ENCODE assay signal across 14 cellular contexts in genomic region chr4:88226143-88226542, GRCh38. TPM values are rescaled to one million over a fixed set of nuclear protein-coding genes. Genes with fewer than 3 reads are reported as not detected.
DNase-seq lines count a peak whose midpoint lies in the region; ATAC-seq and TF ChIP-seq lines count a peak whose summit lies in the region.
"Had no signal": no experiment of that assay in that cellular context is flagged by ENCODE, and none has a peak within 500 bp of the region (broad histone marks: within the 10 kb centered on the region; RNA-seq: fewer than 3 reads in every experiment).

No MANE protein-coding gene starts in this region.

- intact Hi-C loops in Right ventricle myocardium inferior (cut with DNase I) = loop anchor here (10.0 kb wide), 1 partner anchor 59 kb away; the partner anchor contains the start of gene PPM1K
- intact Hi-C loops in mammary epithelial cell (cut with micrococcal nuclease) = no loop called here

- peak; percentile 81 for TF ChIP-seq EP300 in neural cell (conservative IDR thresholded peaks at IDR 0.05; ENCODE audit: poor library complexity, severe bottlenecking)

- no peak overlapping the region for H2AFZ ChIP-seq in mammary epithelial cell (ENCODE audit: low read depth, low read length)
- no peak overlapping the region for H2AFZ ChIP-seq in neural cell (ENCODE audit: low read depth, low read length)

- no peaks in the 10 kb centered on the region for H3K36me3 ChIP-seq in right atrium auricular region
- H3K36me3 ChIP-seq in mammary epithelial cell (ENCODE audit: insufficient read depth, low read length) = no peaks in the 10 kb centered on the region
- no peaks in the 10 kb centered on the region for H3K36me3 ChIP-seq in neural cell (ENCODE audit: insufficient read depth, low read length)

- H3K79me2 ChIP-seq in mammary epithelial cell (ENCODE audit: insufficient read depth, low read length) = no peaks in the 10 kb centered on the region
- no peaks in the 10 kb centered on the region for H3K79me2 ChIP-seq in neural cell (replicated peaks; ENCODE audit: insufficient read depth, low read length)

- H3K9ac ChIP-seq in mammary epithelial cell (ENCODE audit: insufficient read depth, low read length) (no peak overlapping the region), neural cell (ENCODE audit: low read length) (no peak overlapping the region)

- dilution Hi-C loops in mammary epithelial cell (cut with HindIII; ENCODE audit: low sequenced_read_pairs) = loop anchor here (10.0 kb wide), 1 partner anchor 279 kb away; no protein-coding TSS in a partner anchor

- H3K9me3 ChIP-seq in right atrium auricular region (no peaks in the 10 kb centered on the region), mammary epithelial cell (replicated peaks; ENCODE audit: insufficient read depth, low read length) (no peaks in the 10 kb centered on the region), neural cell (ENCODE audit: low read length) (no peaks in the 10 kb centered on the region)

- H3K4me2 ChIP-seq in mammary epithelial cell (ENCODE audit: insufficient read depth, low read depth, low read length) = no peak overlapping the region
- H3K4me2 ChIP-seq in neural cell (ENCODE audit: low read length) = no peak overlapping the region

- ATAC-seq in Right ventricle myocardium inferior = peak; percentile 74
- ATAC-seq in GM21737 (IDR thresholded peaks at IDR 0.05; ENCODE audit: unreplicated experiment) = no peak
- ATAC-seq: GM12878, HepG2 had no signal

- WGBS in mammary epithelial cell (ENCODE audit: low coverage, missing lambda C conversion rate) = 91% methylated on average over 1 of the region's 1 CpG

- no peaks in the 10 kb centered on the region for H3K27me3 ChIP-seq in right atrium auricular region
- no peaks in the 10 kb centered on the region for H3K27me3 ChIP-seq in mammary epithelial cell (ENCODE audit: insufficient read depth, low read length)
- no peaks in the 10 kb centered on the region for H3K27me3 ChIP-seq in neural cell (ENCODE audit: insufficient read depth, low read depth, low read length)

- BruUV-seq in mammary epithelial cell (replicated peaks; lab: Mats Ljungman, UMichigan) = no TSS peak

- H3K9me2 ChIP-seq in neural cell (ENCODE audit: insufficient read depth, low read length) = no peaks in the 10 kb centered on the region

- CTCF ChIA-PET in mammary epithelial cell (lab: Charles Lee; ENCODE audit: low non-redundant PET) = no interaction called here

- DNase-seq in Right ventricle myocardium inferior (ENCODE audit: missing footprints) = no peak
- no peak for DNase-seq in right atrium auricular region (ENCODE audit: low spot score)
- DNase-seq in mammary epithelial cell = peak; percentile 59
- DNase-seq in epithelial cell of esophagus (ENCODE audit: low read depth) = peak; percentile 80
- DNase-seq in central memory CD4-positive, alpha-beta T cell = no peak
- DNase-seq: C1 segment of cervical spinal cord; CD4-positive, alpha-beta memory T cell; DMS79; HCEC 1CT; HFFc6 had no signal

- no peaks in the 10 kb centered on the region for H3F3A ChIP-seq in neural cell (ENCODE audit: insufficient read depth, low read length, poor library complexity, severe bottlenecking)

- in situ Hi-C loops in mammary epithelial cell (cut with MboI; ENCODE audit: low sequenced_read_pairs in 2 of 2) = no loop called here

- H3K27ac ChIP-seq in right atrium auricular region (no peak overlapping the region), mammary epithelial cell (ENCODE audit: insufficient read depth, low read depth, low read length) (no peak overlapping the region), neural cell (ENCODE audit: low read length) (no peak overlapping the region)

- no peak overlapping the region for H3K4me3 ChIP-seq in right atrium auricular region
- H3K4me3 ChIP-seq in mammary epithelial cell (replicated peaks in 1 of 3; ENCODE audit: insufficient read depth in 1 of 3, low read depth in 2 of 3, low read length in 3 of 3) = no peak overlapping the region
- no peak overlapping the region for H3K4me3 ChIP-seq in epithelial cell of esophagus (ENCODE audit: low read length)
- no peak overlapping the region for H3K4me3 ChIP-seq in neural cell (ENCODE audit: low read length)
- H3K4me3 ChIP-seq: GM12878 had no signal

- H3K4me1 ChIP-seq in right atrium auricular region (peaks cover 0 to 17% of the 10 kb centered on the region in 2 donors), mammary epithelial cell (ENCODE audit: insufficient read depth, low read length) (no peaks in the 10 kb centered on the region)

- TF ChIP-seq CTCF in right atrium auricular region (IDR thresholded peaks at IDR 0.05) = no peak
- no peak for TF ChIP-seq CTCF in mammary epithelial cell (conservative IDR thresholded peaks at IDR 0.05 in 1 of 2, IDR thresholded peaks at IDR 0.05 in 1 of 2; ENCODE audit: extremely low read depth in 1 of 2, insufficient read depth in 1 of 2, low read depth in 1 of 2, low read length in 2 of 2)
- TF ChIP-seq CTCF in epithelial cell of esophagus (IDR thresholded peaks at IDR 0.05; ENCODE audit: insufficient read depth, low read depth, low read length, missing control alignments) = no peak
- no peak for TF ChIP-seq CTCF in neural cell (IDR thresholded peaks at IDR 0.05; ENCODE audit: poor library complexity, severe bottlenecking)

- H4K20me1 ChIP-seq in mammary epithelial cell (ENCODE audit: insufficient read depth, low read length) = no peaks in the 10 kb centered on the region
- H4K20me1 ChIP-seq in neural cell (ENCODE audit: insufficient read depth) = no peaks in the 10 kb centered on the region

- TF ChIP-seq RAD21 in neural cell (conservative IDR thresholded peaks at IDR 0.05) = no peak

TF ChIP-seq in neural cell, 6 proteins besides CTCF, POLR2A, EP300 and RAD21:
- TF ChIP-seq REST (IDR thresholded peaks at IDR 0.05; ENCODE audit: borderline replicate concordance) (no peak), MXI1 (conservative IDR thresholded peaks at IDR 0.05; ENCODE audit: poor library complexity, severe bottlenecking) (no peak), POLR2AphosphoS5 (IDR thresholded peaks at IDR 0.05) (peak; percentile 33), EZH2 (IDR thresholded peaks at IDR 0.05; ENCODE audit: borderline replicate concordance, insufficient read depth, low read length, poor library complexity, severe bottlenecking) (no peak)

RNA-seq across cellular contexts. Expression of gene PPM1K, which starts 58.2 kb away (rescaled TPM):
- total RNA-seq in Right ventricle myocardium inferior = 125 TPM
- 100 to 1,000 TPM in 1 of 2 donors, 10 to 100 TPM in 1; 45.2 to 168 TPM for total RNA-seq in right atrium auricular region
- 10 to 100 TPM; 10.2 to 13.6 TPM for total RNA-seq in mammary epithelial cell
- 7.7 TPM for polyA plus RNA-seq in mammary epithelial cell
- polyA minus RNA-seq in mammary epithelial cell = 29.4 TPM
- 162 and 177 TPM in 2 replicates for polyA plus RNA-seq in neural cell
- 169 and 177 TPM in 2 replicates for polyA minus RNA-seq in neural cell

Comparison
In these comparisons a context has a peak if more than half of its experiments do, and no peak if none do; other contexts are left out.
1. DNase-seq: peak in mammary epithelial cell (single experiment) and epithelial cell of esophagus (single experiment); none in Right ventricle myocardium inferior (single experiment), right atrium auricular region (single experiment) and central memory CD4-positive, alpha-beta T cell (single experiment).